ENCODE assay signal across 8 cellular contexts in genomic region chr1:27488523-27489138, GRCh38. TPM values are rescaled to one million over a fixed set of nuclear protein-coding genes. Genes with fewer than 3 reads are reported as not detected.
DNase-seq lines count a peak whose midpoint lies in the region; ATAC-seq and TF ChIP-seq lines count a peak whose summit lies in the region.

No MANE protein-coding gene starts in this region.

- intact Hi-C loops in heart left ventricle (cut with DNase I) = loop anchor here (2.0 to 10.0 kb wide), 8 partner anchors 36 to 179 kb away; no protein-coding TSS in a partner anchor
- intact Hi-C loops in left cardiac atrium (cut with DNase I) = loop anchor here (5.0 to 10.0 kb wide), 2 partner anchors 54 to 56 kb away; no protein-coding TSS in a partner anchor

- no peak overlapping the region for H2AK5ac ChIP-seq in trophoblast cell (ENCODE audit: low read length)

- ATAC-seq in heart left ventricle (no peak), left cardiac atrium (no peak), GM18870 (IDR thresholded peaks at IDR 0.05; ENCODE audit: unreplicated experiment) (no peak)

- no peak overlapping the region for H2AFZ ChIP-seq in trophoblast cell (ENCODE audit: insufficient read depth, low read length, poor library complexity)

- peak overlapping the region; percentile 94 for H3K4me3 Mint-ChIP-seq in T-helper 1 cell treated with Interleukin-12 subunit alpha and Interleukin-12 subunit beta and Interleukin-4 antibody, amounts not matched to agents 30 μg/mL and 1 μg/mL, for 36 hours

- WGBS in heart left ventricle, 4 donors = 4 to 16% (median 10%) methylated on average over 3 of the region's 3 CpGs
- WGBS in esophagus, 2 donors = 1 to 6% methylated on average over 3 of the region's 3 CpGs
- WGBS in trophoblast cell (ENCODE audit: extremely low coverage, insufficient coverage, insufficient read length) = no CpG with 5 or more reads among the region's 3 CpGs

- no peak overlapping the region for H2BK5ac ChIP-seq in trophoblast cell (ENCODE audit: low read depth, low read length, poor library complexity)

- no peak for TF ChIP-seq POLR2A in heart left ventricle (IDR thresholded peaks at IDR 0.05)

- peak overlapping the region; percentile 81 for H3K4ac ChIP-seq in trophoblast cell (ENCODE audit: low read depth, low read length)

- H3K4me3 ChIP-seq in heart left ventricle (peak overlapping the region; percentile 16 to 100 (median 95)), esophagus (ENCODE audit: low read depth in 1 of 2, low read length in 2 of 2) (peak overlapping the region; percentile 84 to 91), trophoblast cell (ENCODE audit: low read depth, low read length) (no peak overlapping the region)

- H3K4me1 ChIP-seq in heart left ventricle (peaks cover 5 to 74% (median 42%) of the 10 kb centered on the region in 12 donors), esophagus (ENCODE audit: control insufficient read depth in 2 of 2, insufficient read depth in 2 of 2, low read length in 1 of 2) (peaks cover 0 to 9% of the 10 kb centered on the region in 2 donors), trophoblast cell (ENCODE audit: control insufficient read depth in 1 of 2, insufficient read depth in 2 of 2, low read length in 2 of 2) (peaks cover 0 to 9% of the 10 kb centered on the region in 2 experiments)

- no peak overlapping the region for H2BK12ac ChIP-seq in trophoblast cell (ENCODE audit: low read length)

- no peak overlapping the region for H4K12ac ChIP-seq in trophoblast cell (ENCODE audit: low read depth, low read length)

- H3K79me2 ChIP-seq in trophoblast cell (ENCODE audit: control insufficient read depth, insufficient read depth, low read length, poor library complexity) = peaks cover 9% of the 10 kb centered on the region

- peaks cover 23% of the 10 kb centered on the region for H3K4me1 Mint-ChIP-seq in T-helper 1 cell treated with Interleukin-12 subunit alpha and Interleukin-12 subunit beta and Interleukin-4 antibody, amounts not matched to agents 30 μg/mL and 1 μg/mL, for 36 hours (ENCODE audit: low read depth)

- H3K27me3 Mint-ChIP-seq in T-helper 1 cell treated with Interleukin-12 subunit alpha and Interleukin-12 subunit beta and Interleukin-4 antibody, amounts not matched to agents 30 μg/mL and 1 μg/mL, for 36 hours (ENCODE audit: low read depth) = no peaks in the 10 kb centered on the region

- no peak overlapping the region for H4K8ac ChIP-seq in trophoblast cell (ENCODE audit: low read depth, low read length)

- H2BK120ac ChIP-seq in trophoblast cell (ENCODE audit: insufficient read depth, low read length, poor library complexity) = no peak overlapping the region

- H3K14ac ChIP-seq in trophoblast cell (ENCODE audit: low read length) = no peak overlapping the region

- no peak overlapping the region for H4K91ac ChIP-seq in trophoblast cell (ENCODE audit: low read depth, low read length)

- peak overlapping the region; percentile 75 for H3K4me2 ChIP-seq in trophoblast cell (ENCODE audit: low read length)

- H3K27ac ChIP-seq in heart left ventricle (peak overlapping the region; percentile 30 to 100 (median 98)), esophagus (ENCODE audit: low read depth in 2 of 2, low read length in 1 of 2) (peak overlapping the region; percentile 98), trophoblast cell (ENCODE audit: low read depth, low read length) (peak overlapping the region; percentile 39)

- no peaks in the 10 kb centered on the region for H3K9me3 Mint-ChIP-seq in T-helper 1 cell treated with Interleukin-12 subunit alpha and Interleukin-12 subunit beta and Interleukin-4 antibody, amounts not matched to agents 30 μg/mL and 1 μg/mL, for 36 hours

- H3K27ac Mint-ChIP-seq in T-helper 1 cell treated with Interleukin-12 subunit alpha and Interleukin-12 subunit beta and Interleukin-4 antibody, amounts not matched to agents 30 μg/mL and 1 μg/mL, for 36 hours = peak overlapping the region; percentile 85

- peaks cover 7% of the 10 kb centered on the region for H3K79me1 ChIP-seq in trophoblast cell (ENCODE audit: low read length)

- H3K23ac ChIP-seq in trophoblast cell (ENCODE audit: low read length) = no peak overlapping the region

- H3K9ac ChIP-seq in trophoblast cell (ENCODE audit: low read length) = peak overlapping the region; percentile 53

- H3K27me3 ChIP-seq in heart left ventricle (no peaks in the 10 kb centered on the region), esophagus (ENCODE audit: control insufficient read depth in 1 of 2, insufficient read depth in 2 of 2, low read length in 2 of 2) (no peaks in the 10 kb centered on the region), trophoblast cell (ENCODE audit: insufficient read depth, low read length) (no peaks in the 10 kb centered on the region)

- H3K18ac ChIP-seq in trophoblast cell (ENCODE audit: low read length) = no peak overlapping the region

- DNase-seq in heart left ventricle = no peak
- DNase-seq in left cardiac atrium = no peak
- DNase-seq in trophoblast cell = peak in 1 of 2 donors; percentile 43
- DNase-seq in stimulated activated CD4-positive, alpha-beta T cell treated with anti-CD3 and anti-CD28 coated beads, Interleukin-12 subunit alpha, Interleukin-12 subunit beta, amount 100 ng/mL, for 4 hours = no peak
- DNase-seq in HuH-7 (ENCODE audit: low spot score) = no peak

- H3K36me3 Mint-ChIP-seq in T-helper 1 cell treated with Interleukin-12 subunit alpha and Interleukin-12 subunit beta and Interleukin-4 antibody, amounts not matched to agents 30 μg/mL and 1 μg/mL, for 36 hours (ENCODE audit: low read depth) = peaks cover 8% of the 10 kb centered on the region

- H3K36me3 ChIP-seq in heart left ventricle (peaks cover 0 to 19% (median 0%) of the 10 kb centered on the region in 9 donors), esophagus (ENCODE audit: control insufficient read depth in 2 of 2, insufficient read depth in 2 of 2, low read length in 1 of 2) (peaks cover 0 to 3% of the 10 kb centered on the region in 2 donors), trophoblast cell (ENCODE audit: control insufficient read depth in 1 of 2, insufficient read depth in 2 of 2, low read length in 2 of 2) (no peaks in the 10 kb centered on the region)

- TF ChIP-seq CTCF in heart left ventricle (IDR thresholded peaks at IDR 0.05) = no peak

- H3K9me3 ChIP-seq in heart left ventricle = no peaks in the 10 kb centered on the region
- H3K9me3 ChIP-seq in esophagus (ENCODE audit: control insufficient read depth in 2 of 2, insufficient read depth in 1 of 2, low read depth in 1 of 2, low read length in 1 of 2) = no peaks in the 10 kb centered on the region
- H3K9me3 ChIP-seq in trophoblast cell (ENCODE audit: insufficient read depth, low read depth, low read length) = no peaks in the 10 kb centered on the region

RNA-seq across cellular contexts. Expression of gene WASF2, which starts 1.3 kb away (rescaled TPM):
- total RNA-seq in heart left ventricle (100 to 1,000 TPM in 1 of 9 donors, 10 to 100 TPM in 8; 27.5 to 103 (median 47.9) TPM), left cardiac atrium (10 to 100 TPM; 71.8 to 77.4 TPM)
- polyA plus RNA-seq in heart left ventricle (10 to 100 TPM; 14.2 to 52.0 TPM), esophagus (10 to 100 TPM; 47.8 TPM)
- polyA plus RNA-seq in trophoblast cell (2013) = 54.5 and 57.3 TPM in 2 replicates

Comparison
In these comparisons a context has a peak if more than half of its experiments do, and no peak if none do; other contexts are left out.
1. H3K27ac ChIP-seq: peak in every context shown above with its lines; median percentile 98 in heart left ventricle; 98 in esophagus; 39 in trophoblast cell.